8 cellular contexts compared by ENCODE assay signal in the genomic region with DNA sequence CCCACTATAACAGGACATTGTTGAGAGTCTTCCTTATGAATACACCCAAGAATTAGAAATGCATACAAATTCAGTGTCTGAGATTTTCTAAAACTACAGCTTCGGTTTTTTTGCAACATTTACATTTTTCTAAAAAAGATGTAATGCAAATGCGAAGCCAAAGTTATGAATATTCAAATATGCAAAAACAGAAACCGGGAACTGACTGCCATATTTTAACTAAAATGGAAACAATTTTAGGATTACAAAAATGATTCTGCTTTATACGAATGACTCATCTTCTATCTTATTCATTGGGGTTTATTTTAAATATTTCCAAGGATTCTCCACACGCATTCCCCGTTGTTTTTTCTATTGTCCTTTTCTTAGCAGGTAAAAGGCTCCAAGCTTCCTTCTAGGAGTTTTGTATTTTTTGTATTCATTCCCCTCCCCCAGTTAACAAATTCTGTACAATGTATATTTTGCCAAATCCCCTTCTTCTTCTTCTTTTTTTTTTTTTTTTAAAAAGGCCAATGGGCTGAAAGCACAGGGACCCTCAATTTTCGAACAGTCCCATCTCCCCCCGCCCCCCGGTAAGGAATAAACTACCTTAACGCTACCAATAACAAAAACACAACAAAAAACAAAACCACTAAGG. TPM values are rescaled to one million over a fixed set of nuclear protein-coding genes. Genes with fewer than 3 reads are reported as not detected.
DNase-seq lines count a peak whose midpoint lies in the region; ATAC-seq lines count a peak whose summit lies in the region.

No MANE protein-coding gene starts in this region.

- DNase-seq in DMS53 (lab: John Stamatoyannopoulos, UW) (peak; percentile 30), DMS53 treated with DMSO at 0.1 percent for 48 hours (lab: John Stamatoyannopoulos, UW; ENCODE audit: unreplicated experiment) (no peak), right cardiac atrium (peak in 1 of 3 donors; percentile 43), NCI-H128 (lab: John Stamatoyannopoulos, UW; ENCODE audit: unreplicated experiment) (no peak)
- DNase-seq in T-helper 2 cell treated with Interferon-gamma antibody and Interleukin-4, amounts not matched to agents 5 μg/mL and 100 μg/mL, for 36 hours (ENCODE audit: low spot score) = no peak
- no peak for DNase-seq in stimulated activated naive B cell treated with anti-CD40 and anti-IgM and Interleukin-4, amounts not matched to agents 10 μg/mL and 1 μg/mL and 100 μg/mL, for 72 hours

- peaks cover 29% of the 10 kb centered on the region for H3K4me1 Mint-ChIP-seq in T-helper 2 cell treated with Interferon-gamma antibody and Interleukin-4, amounts not matched to agents 5 μg/mL and 100 μg/mL, for 36 hours (ENCODE audit: low read depth)
- H3K4me1 Mint-ChIP-seq in stimulated activated naive B cell treated with anti-CD40 and anti-IgM and Interleukin-4, amounts not matched to agents 10 μg/mL and 1 μg/mL and 100 μg/mL, for 72 hours = peaks cover 14 to 30% of the 10 kb centered on the region in 2 donors

- H3K27me3 ChIP-seq in right cardiac atrium (ENCODE audit: control insufficient read depth, insufficient read depth) = no peaks in the 10 kb centered on the region

- ATAC-seq in right cardiac atrium (no peak), GM19455 (IDR thresholded peaks at IDR 0.05; ENCODE audit: unreplicated experiment) (no peak), GM21526 (IDR thresholded peaks at IDR 0.05; ENCODE audit: low FRiP score, unreplicated experiment) (no peak)
- ATAC-seq in stimulated activated naive B cell treated with anti-CD40 and anti-IgM and Interleukin-4, amounts not matched to agents 10 μg/mL and 1 μg/mL and 100 μg/mL, for 72 hours (replicated peaks) = no peak

- peak overlapping the region; percentile 100 for H3K4me3 Mint-ChIP-seq in T-helper 2 cell treated with Interferon-gamma antibody and Interleukin-4, amounts not matched to agents 5 μg/mL and 100 μg/mL, for 36 hours
- peak overlapping the region; percentile 97 to 100 for H3K4me3 Mint-ChIP-seq in stimulated activated naive B cell treated with anti-CD40 and anti-IgM and Interleukin-4, amounts not matched to agents 10 μg/mL and 1 μg/mL and 100 μg/mL, for 72 hours

- no peaks in the 10 kb centered on the region for H3K9me3 ChIP-seq in right cardiac atrium (ENCODE audit: control insufficient read depth, low read length)

- peaks cover 19% of the 10 kb centered on the region for H3K27me3 Mint-ChIP-seq in T-helper 2 cell treated with Interferon-gamma antibody and Interleukin-4, amounts not matched to agents 5 μg/mL and 100 μg/mL, for 36 hours (ENCODE audit: low read depth)
- H3K27me3 Mint-ChIP-seq in stimulated activated naive B cell treated with anti-CD40 and anti-IgM and Interleukin-4, amounts not matched to agents 10 μg/mL and 1 μg/mL and 100 μg/mL, for 72 hours = peaks cover 0 to 6% of the 10 kb centered on the region in 2 donors

- intact Hi-C loops in right cardiac atrium (cut with DNase I) = loop anchor here in 1 of 4 donors (10.0 kb wide), 1 partner anchor 160 kb away; a partner anchor contains a TSS

- H3K36me3 Mint-ChIP-seq in T-helper 2 cell treated with Interferon-gamma antibody and Interleukin-4, amounts not matched to agents 5 μg/mL and 100 μg/mL, for 36 hours (ENCODE audit: low read depth) = peaks cover 34% of the 10 kb centered on the region
- peaks cover 17 to 20% of the 10 kb centered on the region in 2 donors for H3K36me3 Mint-ChIP-seq in stimulated activated naive B cell treated with anti-CD40 and anti-IgM and Interleukin-4, amounts not matched to agents 10 μg/mL and 1 μg/mL and 100 μg/mL, for 72 hours

- peak overlapping the region; percentile 77 for H3K4me3 ChIP-seq in right cardiac atrium (ENCODE audit: low read length)

- H3K9me3 Mint-ChIP-seq in T-helper 2 cell treated with Interferon-gamma antibody and Interleukin-4, amounts not matched to agents 5 μg/mL and 100 μg/mL, for 36 hours = no peaks in the 10 kb centered on the region
- no peaks in the 10 kb centered on the region for H3K9me3 Mint-ChIP-seq in stimulated activated naive B cell treated with anti-CD40 and anti-IgM and Interleukin-4, amounts not matched to agents 10 μg/mL and 1 μg/mL and 100 μg/mL, for 72 hours

- WGBS in right cardiac atrium = 2% methylated on average over 10 of the region's 10 CpGs

- peaks cover 4% of the 10 kb centered on the region for H3K4me1 ChIP-seq in right cardiac atrium (ENCODE audit: control insufficient read depth, insufficient read depth, low read length)

- no peak overlapping the region for H3K27ac ChIP-seq in right cardiac atrium (ENCODE audit: low read length)

- peak overlapping the region; percentile 88 for H3K27ac Mint-ChIP-seq in T-helper 2 cell treated with Interferon-gamma antibody and Interleukin-4, amounts not matched to agents 5 μg/mL and 100 μg/mL, for 36 hours
- H3K27ac Mint-ChIP-seq in stimulated activated naive B cell treated with anti-CD40 and anti-IgM and Interleukin-4, amounts not matched to agents 10 μg/mL and 1 μg/mL and 100 μg/mL, for 72 hours = peak overlapping the region; percentile 91

RNA-seq across cellular contexts. Expression of a gene that starts 1.0 kb away (rescaled TPM):
- 10 to 100 TPM; 36.5 to 74.7 (median 52.4) TPM for total RNA-seq in right cardiac atrium
- 41.1 TPM for polyA plus RNA-seq in right cardiac atrium

RNA-seq across cellular contexts. Expression of a gene that starts 18.6 kb away (rescaled TPM):
- total RNA-seq in right cardiac atrium = under 1 TPM in 1 of 4 donors, not detected in 3; 0.09 TPM
- polyA plus RNA-seq in right cardiac atrium = not detected

RNA-seq across cellular contexts. Expression of a gene that starts 44.3 kb away (rescaled TPM):
- 1 to 10 TPM; 3.3 to 6.4 (median 6.0) TPM for total RNA-seq in right cardiac atrium
- 1.4 TPM for polyA plus RNA-seq in right cardiac atrium
